1 cellular context compared by ENCODE assay signal in the genomic region with DNA sequence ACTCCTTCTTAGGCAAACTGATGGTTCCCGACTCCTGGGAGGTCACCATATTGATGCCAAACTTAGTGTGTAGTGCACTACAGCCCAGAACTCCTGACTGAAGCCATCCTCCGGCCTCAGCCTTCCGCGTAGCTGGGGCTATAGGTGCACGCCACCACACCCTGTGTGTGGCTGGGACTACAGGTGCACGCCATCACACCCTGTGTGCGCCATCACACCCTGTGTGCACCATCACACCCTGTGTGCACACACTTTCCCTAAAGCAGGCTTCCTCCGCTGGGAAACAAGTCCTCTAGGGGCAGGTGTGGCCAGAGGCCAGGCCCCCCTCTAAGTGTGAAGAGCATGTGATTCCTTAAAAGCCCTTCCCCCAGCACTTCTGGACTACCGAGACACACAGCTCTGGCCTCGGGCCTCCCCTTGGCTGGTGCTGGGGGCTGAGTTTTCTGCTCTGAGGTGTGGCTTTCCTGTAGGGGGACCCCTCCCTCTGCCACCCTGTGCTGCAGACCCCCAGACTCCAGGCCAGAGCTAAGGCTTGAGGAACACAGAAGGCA.
A peak's percentile ranks its signal among the peaks of the same experiment; 100 is the strongest.
TF ChIP-seq lines count a peak whose summit lies in the region.

No MANE protein-coding gene starts in this region.

TF ChIP-seq in K562, 482 proteins besides CTCF, POLR2A, EP300 and RAD21:
- TF ChIP-seq GTF2F1 (IDR thresholded peaks at IDR 0.05; ENCODE audit: low read depth, low read length) (0 out of 2 replicates have a peak, but pooled peaks have one; percentile 19), TAF1 (IDR thresholded peaks at IDR 0.05; ENCODE audit: control insufficient read depth, extremely low read depth, insufficient read depth, low read length, severe bottlenecking) (peak; percentile 22), ZKSCAN1 (IDR thresholded peaks at IDR 0.05; ENCODE audit: low read depth, low read length) (peak; percentile 39; the same call in 1 of the 2 replicates), ZBTB7A (IDR thresholded peaks at IDR 0.05; ENCODE audit: borderline replicate concordance, control insufficient read depth, low read depth, low read length) (peak; percentile 48; the same call in 1 of the 2 replicates), U2AF2 (optimal IDR thresholded peaks at IDR 0.05; ENCODE audit: low read depth, low read length) (no peak), ZMIZ1 (IDR thresholded peaks at IDR 0.05; ENCODE audit: low read depth in 2 of 2, low read length in 2 of 2) (0 out of 4 replicates have a peak, but pooled peaks of 1 of the 2 experiments have one; percentile 30), ETV1 (tag; conservative IDR thresholded peaks at IDR 0.05; ENCODE audit: low read depth) (no peak), HMGXB4 (CRISPR knock-in tag; IDR thresholded peaks at IDR 0.05) (peak; percentile 80; the same call in 1 of the 2 replicates), E2F1 (CRISPR knock-in tag; IDR thresholded peaks at IDR 0.05) (peak; percentile 45; the same call in 1 of the 2 replicates), ATF3 (IDR thresholded peaks at IDR 0.05) (no peak), ATF3 (CRISPR knock-in tag; conservative IDR thresholded peaks at IDR 0.05) (peak; percentile 20; the same call in 1 of the 2 replicates), CCAR2 (IDR thresholded peaks at IDR 0.05; ENCODE audit: low read depth, low read length) (no peak), POLR2AphosphoS5 (IDR thresholded peaks at IDR 0.05; ENCODE audit: control insufficient read depth, insufficient read depth, low read depth, low read length) (0 out of 2 replicates have a peak, but pooled peaks have one; percentile 17), SMC3 (conservative IDR thresholded peaks at IDR 0.05; ENCODE audit: insufficient read depth, low read depth, low read length) (no peak)
- TF ChIP-seq, protein P1, sequence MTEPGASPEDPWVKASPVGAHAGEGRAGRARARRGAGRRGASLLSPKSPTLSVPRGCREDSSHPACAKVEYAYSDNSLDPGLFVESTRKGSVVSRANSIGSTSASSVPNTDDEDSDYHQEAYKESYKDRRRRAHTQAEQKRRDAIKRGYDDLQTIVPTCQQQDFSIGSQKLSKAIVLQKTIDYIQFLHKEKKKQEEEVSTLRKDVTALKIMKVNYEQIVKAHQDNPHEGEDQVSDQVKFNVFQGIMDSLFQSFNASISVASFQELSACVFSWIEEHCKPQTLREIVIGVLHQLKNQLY (CRISPR knock-in tag; conservative IDR thresholded peaks at IDR 0.05): peak in 1 of 2 experiments; percentile 86; a peak in 1 of 4 replicates
- TF ChIP-seq, protein P2, sequence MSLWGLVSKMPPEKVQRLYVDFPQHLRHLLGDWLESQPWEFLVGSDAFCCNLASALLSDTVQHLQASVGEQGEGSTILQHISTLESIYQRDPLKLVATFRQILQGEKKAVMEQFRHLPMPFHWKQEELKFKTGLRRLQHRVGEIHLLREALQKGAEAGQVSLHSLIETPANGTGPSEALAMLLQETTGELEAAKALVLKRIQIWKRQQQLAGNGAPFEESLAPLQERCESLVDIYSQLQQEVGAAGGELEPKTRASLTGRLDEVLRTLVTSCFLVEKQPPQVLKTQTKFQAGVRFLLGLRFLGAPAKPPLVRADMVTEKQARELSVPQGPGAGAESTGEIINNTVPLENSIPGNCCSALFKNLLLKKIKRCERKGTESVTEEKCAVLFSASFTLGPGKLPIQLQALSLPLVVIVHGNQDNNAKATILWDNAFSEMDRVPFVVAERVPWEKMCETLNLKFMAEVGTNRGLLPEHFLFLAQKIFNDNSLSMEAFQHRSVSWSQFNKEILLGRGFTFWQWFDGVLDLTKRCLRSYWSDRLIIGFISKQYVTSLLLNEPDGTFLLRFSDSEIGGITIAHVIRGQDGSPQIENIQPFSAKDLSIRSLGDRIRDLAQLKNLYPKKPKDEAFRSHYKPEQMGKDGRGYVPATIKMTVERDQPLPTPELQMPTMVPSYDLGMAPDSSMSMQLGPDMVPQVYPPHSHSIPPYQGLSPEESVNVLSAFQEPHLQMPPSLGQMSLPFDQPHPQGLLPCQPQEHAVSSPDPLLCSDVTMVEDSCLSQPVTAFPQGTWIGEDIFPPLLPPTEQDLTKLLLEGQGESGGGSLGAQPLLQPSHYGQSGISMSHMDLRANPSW (CRISPR knock-in tag; IDR thresholded peaks at IDR 0.05): peak; percentile 90; the same call in 1 of the 2 replicates
TF ChIP-seq in K562: peak in this region for 11.
